15 cellular contexts compared by ENCODE assay signal in genomic region chr18:40249390-40250080, GRCh38.
A peak's percentile ranks its signal among the peaks of the same experiment; 100 is the strongest.
DNase-seq lines count a peak whose midpoint lies in the region; ATAC-seq and TF ChIP-seq lines count a peak whose summit lies in the region.
"Had no signal": no experiment of that assay in that cellular context is flagged by ENCODE, and none has a peak within 500 bp of the region (broad histone marks: within the 10 kb centered on the region; RNA-seq: fewer than 3 reads in every experiment).

No MANE protein-coding gene starts in this region.

- H3K9ac ChIP-seq in smooth muscle cell (ENCODE audit: low read depth) = no peak overlapping the region

- no peak overlapping the region for H3K4me2 ChIP-seq in smooth muscle cell

- H3K9me3 ChIP-seq in smooth muscle cell (replicated peaks; ENCODE audit: low read depth) (no peaks in the 10 kb centered on the region), transverse colon (no peaks in the 10 kb centered on the region)
- H3K9me3 ChIP-seq: BE2C had no signal

- H3K36me3 ChIP-seq in smooth muscle cell (ENCODE audit: low read depth) (no peaks in the 10 kb centered on the region), transverse colon (no peaks in the 10 kb centered on the region)
- H3K36me3 ChIP-seq: BE2C, heart right ventricle had no signal

- no peaks in the 10 kb centered on the region for H4K20me1 ChIP-seq in smooth muscle cell (ENCODE audit: low read depth)

- H3F3A ChIP-seq in smooth muscle cell (ENCODE audit: low read depth) = no peaks in the 10 kb centered on the region

- intact Hi-C loops in transverse colon (cut with DNase I; ENCODE audit: low total_unique reads) = no loop called here

- DNase-seq in HPDE6-E6E7 (ENCODE audit: extremely low spot score) = peak; percentile 21
- DNase-seq in NCI-H2196 treated with DMSO at 0.1 percent for 48 hours (lab: John Stamatoyannopoulos, UW; ENCODE audit: unreplicated experiment) = peak; percentile 9
- peak; percentile 6 for DNase-seq in cerebellum (ENCODE audit: low spot score)
- no peak for DNase-seq in smooth muscle cell (lab: John Stamatoyannopoulos, UW; ENCODE audit: unreplicated experiment)
- DNase-seq in hypothalamus (lab: John Stamatoyannopoulos, UW) = no peak
- no peak for DNase-seq in transverse colon
- DNase-seq: activated CD4-positive, alpha-beta T cell treated with anti-CD3 and anti-CD28 coated beads for 4 hours; BE2C; cerebellar nuclear complex; GOT3; heart right ventricle; kidney; NCI-H1930; stimulated activated CD4-positive, alpha-beta T cell treated with anti-CD3 and anti-CD28 coated beads, Interleukin-4, amount 100 ng/mL, for 4 hours had no signal

- H3K27me3 ChIP-seq in smooth muscle cell (ENCODE audit: low read depth) (no peaks in the 10 kb centered on the region), transverse colon (no peaks in the 10 kb centered on the region)
- H3K27me3 ChIP-seq: BE2C, heart right ventricle had no signal

- no peak for TF ChIP-seq EP300 in transverse colon (IDR thresholded peaks at IDR 0.05; ENCODE audit: low read depth)

- no peaks in the 10 kb centered on the region for H3K79me2 ChIP-seq in smooth muscle cell (ENCODE audit: low read depth)

- WGBS in smooth muscle cell (ENCODE audit: low lambda C conversion rate) = 52% methylated on average over 3 of the region's 3 CpGs
- 62 to 66% methylated on average over 3 of the region's 3 CpGs for WGBS in transverse colon (ENCODE audit: low coverage in 1 of 2), 2 donors

- no peak overlapping the region for H2AFZ ChIP-seq in smooth muscle cell (ENCODE audit: low read depth)

- ATAC-seq in HG02642 (IDR thresholded peaks at IDR 0.05; ENCODE audit: poor library complexity, unreplicated experiment) = no peak

- no peak overlapping the region for H3K4me3 ChIP-seq in smooth muscle cell
- H3K4me3 ChIP-seq in transverse colon = no peak overlapping the region
- H3K4me3 ChIP-seq: heart right ventricle had no signal

- peak overlapping the region; percentile 21 for H3K27ac ChIP-seq in smooth muscle cell (ENCODE audit: low read depth)
- no peak overlapping the region for H3K27ac ChIP-seq in transverse colon
- H3K27ac ChIP-seq: heart right ventricle had no signal

- TF ChIP-seq CTCF in smooth muscle cell (IDR thresholded peaks at IDR 0.05; ENCODE audit: borderline replicate concordance, insufficient read depth, poor library complexity, severe bottlenecking) = no peak
- no peak for TF ChIP-seq CTCF in transverse colon (IDR thresholded peaks at IDR 0.05)

- TF ChIP-seq POLR2A in transverse colon (IDR thresholded peaks at IDR 0.05) = no peak

- in situ Hi-C loops in transverse colon (cut with MboI; ENCODE audit: low pct_ligation_motif_present in 1 of 4, low pct_unique_long_range_greater_than_20kb in 1 of 4, low sequenced_read_pairs in 3 of 4) = no loop called here

- no peaks in the 10 kb centered on the region for H3K4me1 ChIP-seq in smooth muscle cell (ENCODE audit: low read depth)
- H3K4me1 ChIP-seq in transverse colon = peaks cover 0 to 8% (median 3%) of the 10 kb centered on the region in 4 donors
- H3K4me1 ChIP-seq: BE2C had no signal

Comparison
In these comparisons a context has a peak if more than half of its experiments do, and no peak if none do; other contexts are left out.
1. DNase-seq: peak in HPDE6-E6E7 (single experiment), NCI-H2196 treated with DMSO at 0.1 percent for 48 hours (single experiment) and cerebellum (single experiment); none in smooth muscle cell (single experiment), hypothalamus (0 of 51) and transverse colon (single experiment).